20 cellular contexts compared by ENCODE assay signal in the genomic region with DNA sequence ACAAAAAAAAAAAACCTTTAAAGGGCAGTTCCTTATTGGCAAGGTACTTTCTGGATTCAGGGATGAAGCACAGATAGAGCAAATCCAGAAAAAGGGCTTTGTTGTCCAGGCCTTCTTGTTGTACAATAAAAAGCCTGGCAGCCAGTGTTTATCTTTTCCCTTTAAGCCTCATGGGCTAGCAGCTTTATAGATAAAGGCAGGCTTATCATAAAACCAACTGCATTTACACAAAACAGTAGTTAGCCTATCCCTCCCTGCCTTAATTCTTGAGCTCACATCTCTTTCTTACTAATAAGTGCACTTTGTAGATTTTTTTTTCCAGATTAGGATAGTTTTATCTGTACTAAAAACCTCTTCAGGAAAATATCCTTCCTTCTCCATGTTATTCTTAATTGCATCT.
"Had no signal": no experiment of that assay in that cellular context is flagged by ENCODE, and none has a peak within 500 bp of the region (broad histone marks: within the 10 kb centered on the region; RNA-seq: fewer than 3 reads in every experiment).

No MANE protein-coding gene starts in this region.

- DNase-seq: effector CD8-positive, alpha-beta T cell; endodermal cell; foreskin keratinocyte; heart left ventricle; hippocampal formation; left cardiac atrium; left lung; mesenchymal stem cell; midbrain; naive thymus-derived CD4-positive, alpha-beta T cell; stimulated activated CD4-positive, alpha-beta T cell treated with anti-CD3 and anti-CD28 coated beads, Interleukin-2, amount 100 ng/mL, for 24 hours; stimulated activated CD4-positive, alpha-beta T cell treated with anti-CD3 and anti-CD28 coated beads, Interleukin-4, amount 100 ng/mL, for 24 hours; stimulated activated naive CD4-positive, alpha-beta T cell treated with Interleukin-2 at 50 U/mL for 16 hours; stomach; thyroid gland; trophoblast cell had no signal

- ATAC-seq: esophagus mucosa; foreskin keratinocyte; gastroesophageal sphincter; heart left ventricle; left cardiac atrium; left lung; naive thymus-derived CD4-positive, alpha-beta T cell; sciatic nerve; stimulated activated effector memory CD8-positive, alpha-beta T cell treated with anti-CD3 and anti-CD28 coated beads, Interleukin-12 subunit alpha, Interleukin-12 subunit beta, amount 100 ng/mL, for 72 hours had no signal
